24 cellular contexts compared by ENCODE assay signal in the genomic region with DNA sequence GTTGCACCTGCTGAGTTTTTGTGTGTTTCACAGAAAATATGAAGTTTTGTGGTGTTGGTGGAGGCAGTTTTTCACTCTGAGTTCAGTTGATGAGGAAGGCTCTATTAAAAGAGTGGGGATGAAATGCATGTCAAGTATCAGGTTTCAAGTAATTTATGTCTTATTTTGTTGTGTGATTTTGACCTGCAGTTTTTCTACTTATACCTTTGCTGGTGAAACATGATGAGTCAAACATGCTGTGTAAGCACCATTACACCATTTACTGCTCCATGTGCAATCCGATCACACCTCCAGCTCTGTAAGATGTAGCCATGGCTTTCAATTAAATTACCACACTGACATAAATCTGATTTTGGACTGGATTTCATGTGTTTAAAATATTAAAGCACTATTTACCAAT.
DNase-seq lines count a peak whose midpoint lies in the region; ATAC-seq and TF ChIP-seq lines count a peak whose summit lies in the region.
"Had no signal": no experiment of that assay in that cellular context is flagged by ENCODE, and none has a peak within 500 bp of the region (broad histone marks: within the 10 kb centered on the region; RNA-seq: fewer than 3 reads in every experiment).

No MANE protein-coding gene starts in this region.

- H3K36me3 ChIP-seq in RWPE2 (ENCODE audit: low read depth) = no peaks in the 10 kb centered on the region
- H3K36me3 ChIP-seq in muscle layer of duodenum (ENCODE audit: control insufficient read depth in 1 of 2, insufficient read depth in 2 of 2, low read length in 2 of 2) = no peaks in the 10 kb centered on the region
- H3K36me3 ChIP-seq: BE2C, cardiac muscle cell, pancreas, transverse colon had no signal

- H3K27me3 ChIP-seq in RWPE2 (ENCODE audit: insufficient read depth, poor library complexity, severe bottlenecking) = no peaks in the 10 kb centered on the region
- no peaks in the 10 kb centered on the region for H3K27me3 ChIP-seq in muscle layer of duodenum (ENCODE audit: low read depth, low read length)
- H3K27me3 ChIP-seq: BE2C, cardiac muscle cell, pancreas, transverse colon had no signal

- H3K4me3 ChIP-seq in RWPE2 (ENCODE audit: severe bottlenecking) (no peak overlapping the region), muscle layer of duodenum (ENCODE audit: low read depth in 1 of 2, low read length in 2 of 2) (no peak overlapping the region)
- H3K4me3 ChIP-seq: cardiac muscle cell, GM23248, pancreas, transverse colon had no signal

- DNase-seq in NCI-H2081 (lab: John Stamatoyannopoulos, UW) = peak; percentile 0 to 34
- DNase-seq in NCI-H2081 treated with DMSO at 0.1 percent for 48 hours (lab: John Stamatoyannopoulos, UW) = no peak
- peak; percentile 8 for DNase-seq in NCI-H146 treated with DMSO at 0.1 percent for 48 hours (lab: John Stamatoyannopoulos, UW; ENCODE audit: unreplicated experiment)
- DNase-seq in RWPE2 (ENCODE audit: low spot score) = no peak
- DNase-seq in NK-92 (lab: John Stamatoyannopoulos, UW; ENCODE audit: unreplicated experiment) = no peak
- DNase-seq in GM13977 (ENCODE audit: low spot score) = no peak
- DNase-seq: activated CD8-positive, alpha-beta memory T cell treated with anti-CD3 and anti-CD28 coated beads for 24 hours; activated T-cell treated with anti-CD3 and anti-CD28 coated beads, Interleukin-2, amount 50 U/mL, for 24 hours; amniotic stem cell; BE2C; COR-L47; GM23248; head of caudate nucleus; left cardiac atrium; naive thymus-derived CD8-positive, alpha-beta T cell; NCI-H1092 treated with DMSO at 0.1 percent for 48 hours; pancreas; Right ventricle myocardium superior; stimulated activated naive CD8-positive, alpha-beta T cell treated with anti-CD3 and anti-CD28 coated beads, Interleukin-15, amount 100 ng/mL, for 72 hours; transverse colon had no signal

- H3K9me3 ChIP-seq in RWPE2 (ENCODE audit: severe bottlenecking) = no peaks in the 10 kb centered on the region
- H3K9me3 ChIP-seq in muscle layer of duodenum (ENCODE audit: control insufficient read depth in 1 of 2, low read length in 2 of 2) = no peaks in the 10 kb centered on the region
- H3K9me3 ChIP-seq: BE2C, pancreas, transverse colon had no signal

- H3K27ac ChIP-seq in RWPE2 (ENCODE audit: poor library complexity, severe bottlenecking) = no peak overlapping the region
- H3K27ac ChIP-seq in muscle layer of duodenum (ENCODE audit: low read length) = peak overlapping the region; percentile 34
- H3K27ac ChIP-seq: cardiac muscle cell, GM23248, pancreas, transverse colon had no signal

- peak; percentile 84 for ATAC-seq in RWPE2 (ENCODE audit: low read depth)
- no peak for ATAC-seq in GM21447 (IDR thresholded peaks at IDR 0.05; ENCODE audit: unreplicated experiment)
- ATAC-seq: left cardiac atrium; naive thymus-derived CD8-positive, alpha-beta T cell; pancreas; sciatic nerve; stimulated activated naive CD8-positive, alpha-beta T cell treated with anti-CD3 and anti-CD28 coated beads, Interleukin-15, amount 100 ng/mL, for 72 hours had no signal

- in situ Hi-C loops in GM13977 (cut with MboI; ENCODE audit: low pct_unique_long_range_greater_than_20kb, low sequenced_read_pairs, unreplicated experiment) = no loop called here

- H3K4me1 ChIP-seq in RWPE2 (ENCODE audit: insufficient read depth, poor library complexity, severe bottlenecking) = no peaks in the 10 kb centered on the region
- no peaks in the 10 kb centered on the region for H3K4me1 ChIP-seq in muscle layer of duodenum (ENCODE audit: control insufficient read depth in 1 of 2, insufficient read depth in 2 of 2, low read length in 2 of 2)
- H3K4me1 ChIP-seq: BE2C, pancreas, transverse colon had no signal

- TF ChIP-seq CTCF in RWPE2 (IDR thresholded peaks at IDR 0.05; ENCODE audit: poor library complexity, severe bottlenecking) (no peak), GM13977 (IDR thresholded peaks at IDR 0.05; ENCODE audit: extremely low read depth, insufficient read depth, missing control alignments) (no peak)

Comparison
In these comparisons a context has a peak if more than half of its experiments do, and no peak if none do; other contexts are left out.
1. DNase-seq: peak in NCI-H2081 (2 of 2) and NCI-H146 treated with DMSO at 0.1 percent for 48 hours (single experiment); none in NCI-H2081 treated with DMSO at 0.1 percent for 48 hours (single experiment), RWPE2 (single experiment), NK-92 (single experiment) and GM13977 (single experiment).